In the genomic region with DNA sequence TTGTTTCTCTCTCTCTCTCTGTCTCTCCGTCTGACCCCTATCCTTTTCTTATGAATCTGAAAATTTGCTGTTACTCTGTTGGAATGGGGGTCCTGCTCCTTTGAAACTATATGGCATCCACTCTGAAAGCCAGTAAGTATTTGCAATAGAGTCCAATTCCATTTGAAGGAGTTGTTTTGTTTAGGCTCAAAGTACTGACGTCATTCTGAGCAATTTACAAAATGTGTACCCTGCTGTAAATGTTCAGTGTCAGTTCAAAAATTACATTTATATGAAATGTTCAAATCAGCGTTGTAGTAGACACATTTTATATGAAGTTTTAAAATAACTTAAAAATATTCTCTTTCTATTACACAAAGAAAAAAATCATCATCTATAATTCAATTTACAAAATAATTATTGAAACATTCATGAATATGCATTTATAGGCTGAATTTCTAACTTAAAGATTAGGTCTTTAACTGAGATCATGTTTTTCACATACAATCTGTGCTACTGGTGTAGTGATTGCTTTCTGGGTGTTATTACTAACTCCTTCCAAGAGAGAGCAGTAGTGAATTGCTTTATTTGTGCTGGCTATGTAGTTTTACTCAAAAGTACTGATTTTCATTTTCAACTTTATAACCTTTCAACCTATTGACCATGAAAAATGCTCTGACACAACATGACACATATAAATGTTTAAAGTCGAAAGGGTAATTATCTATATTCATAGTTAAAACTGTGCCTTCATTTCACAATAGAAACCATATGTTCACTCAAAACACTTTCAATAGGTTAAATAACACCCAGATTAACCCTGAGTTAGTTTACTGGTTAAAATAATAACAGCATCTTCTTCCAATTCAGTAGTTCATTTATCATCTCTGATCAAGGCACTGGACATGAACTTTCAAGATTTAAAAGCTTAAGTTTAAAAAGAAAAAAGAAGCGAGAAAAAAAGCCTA, we compare ENCODE assay signal across 9 cellular contexts.
A peak's percentile ranks its signal among the peaks of the same experiment; 100 is the strongest.
DNase-seq lines count a peak whose midpoint lies in the region; ATAC-seq and TF ChIP-seq lines count a peak whose summit lies in the region.
"Had no signal": no experiment of that assay in that cellular context is flagged by ENCODE, and none has a peak within 500 bp of the region (broad histone marks: within the 10 kb centered on the region; RNA-seq: fewer than 3 reads in every experiment).

No MANE protein-coding gene starts in this region.

- H3K79me2 ChIP-seq in DND-41 (ENCODE audit: insufficient read depth, low read length): no peaks in the 10 kb centered on the region

- no peaks in the 10 kb centered on the region for H3K4me1 ChIP-seq in DND-41 (ENCODE audit: insufficient read depth, low read length)
- H3K4me1 ChIP-seq: SJCRH30 had no signal

- no peak overlapping the region for H3K9ac ChIP-seq in DND-41 (ENCODE audit: low read depth, low read length)

- no peaks in the 10 kb centered on the region for H3K4me1 Mint-ChIP-seq in central memory CD8-positive, alpha-beta T cell
- H3K4me1 Mint-ChIP-seq in activated T-cell treated with anti-CD3 and anti-CD28 coated beads, Interleukin-2, amount 50 U/mL, for 72 hours (ENCODE audit: low read depth): no peaks in the 10 kb centered on the region
- no peaks in the 10 kb centered on the region for H3K4me1 Mint-ChIP-seq in activated CD4-positive, alpha-beta T cell treated with anti-CD3 and anti-CD28 coated beads, Interleukin-2, amount 10 ng/mL, durations not matched to agents 7 days and 5 days

- POLR2A ChIA-PET in activated CD4-positive, alpha-beta T cell treated with anti-CD3 and anti-CD28 coated beads, Interleukin-2, amount 10 ng/mL, durations not matched to agents 7 days and 5 days (lab: Charles Lee): no interaction called here

- no peak for DNase-seq in DND-41
- peak; percentile 30 to 57 for DNase-seq in Kasumi-1 (lab: John Stamatoyannopoulos, UW)
- no peak for DNase-seq in central memory CD8-positive, alpha-beta T cell (ENCODE audit: low spot score in 2 of 2)
- DNase-seq in pons (ENCODE audit: low spot score): peak; percentile 34
- no peak for DNase-seq in activated T-cell treated with anti-CD3 and anti-CD28 coated beads, Interleukin-2, amount 50 U/mL, for 72 hours
- no peak for DNase-seq in activated CD4-positive, alpha-beta T cell treated with anti-CD3 and anti-CD28 coated beads, Interleukin-2, amount 10 ng/mL, durations not matched to agents 7 days and 5 days
- DNase-seq in effector CD4-positive, alpha-beta T cell: no peak

- no peaks in the 10 kb centered on the region for H3K9me3 Mint-ChIP-seq in central memory CD8-positive, alpha-beta T cell
- no peaks in the 10 kb centered on the region for H3K9me3 Mint-ChIP-seq in activated T-cell treated with anti-CD3 and anti-CD28 coated beads, Interleukin-2, amount 50 U/mL, for 72 hours
- H3K9me3 Mint-ChIP-seq in activated CD4-positive, alpha-beta T cell treated with anti-CD3 and anti-CD28 coated beads, Interleukin-2, amount 10 ng/mL, durations not matched to agents 7 days and 5 days: no peaks in the 10 kb centered on the region

- no peaks in the 10 kb centered on the region for H3K27me3 Mint-ChIP-seq in central memory CD8-positive, alpha-beta T cell
- no peaks in the 10 kb centered on the region for H3K27me3 Mint-ChIP-seq in activated T-cell treated with anti-CD3 and anti-CD28 coated beads, Interleukin-2, amount 50 U/mL, for 72 hours (ENCODE audit: low read depth)
- H3K27me3 Mint-ChIP-seq in activated CD4-positive, alpha-beta T cell treated with anti-CD3 and anti-CD28 coated beads, Interleukin-2, amount 10 ng/mL, durations not matched to agents 7 days and 5 days: no peaks in the 10 kb centered on the region

- H3K4me3 Mint-ChIP-seq in central memory CD8-positive, alpha-beta T cell: no peak overlapping the region
- no peak overlapping the region for H3K4me3 Mint-ChIP-seq in activated T-cell treated with anti-CD3 and anti-CD28 coated beads, Interleukin-2, amount 50 U/mL, for 72 hours
- H3K4me3 Mint-ChIP-seq in activated CD4-positive, alpha-beta T cell treated with anti-CD3 and anti-CD28 coated beads, Interleukin-2, amount 10 ng/mL, durations not matched to agents 7 days and 5 days: no peak overlapping the region

- no peaks in the 10 kb centered on the region for H3K27me3 ChIP-seq in DND-41 (ENCODE audit: insufficient read depth, low read length, poor library complexity)
- H3K27me3 ChIP-seq: SJCRH30 had no signal

- no peak overlapping the region for H3K4me3 ChIP-seq in DND-41 (ENCODE audit: low read depth in 1 of 2, low read length in 2 of 2)
- H3K4me3 ChIP-seq: SJCRH30 had no signal

- peak; percentile 19 for TF ChIP-seq CTCF in DND-41 (IDR thresholded peaks at IDR 0.05; ENCODE audit: borderline replicate concordance, extremely low read depth, low read length, poor library complexity, severe bottlenecking)

- CTCF ChIA-PET in activated CD4-positive, alpha-beta T cell treated with anti-CD3 and anti-CD28 coated beads, Interleukin-2, amount 10 ng/mL, durations not matched to agents 7 days and 5 days (lab: Charles Lee): no interaction called here

- no peaks in the 10 kb centered on the region for H4K20me1 ChIP-seq in DND-41 (ENCODE audit: insufficient read depth, low read length)

- ATAC-seq in DND-41 (ENCODE audit: insufficient read depth, low read depth): no peak
- peak; percentile 74 for ATAC-seq in GM21390 (IDR thresholded peaks at IDR 0.05; ENCODE audit: unreplicated experiment)
- no peak for ATAC-seq in central memory CD8-positive, alpha-beta T cell (replicated peaks; ENCODE audit: extremely low read depth, poor library complexity, severe bottlenecking)
- ATAC-seq in activated T-cell treated with anti-CD3 and anti-CD28 coated beads, Interleukin-2, amount 50 U/mL, for 72 hours (replicated peaks in 1 of 2): no peak

- no peak overlapping the region for H2AFZ ChIP-seq in DND-41 (ENCODE audit: low read depth, low read length)

- H3K36me3 Mint-ChIP-seq in central memory CD8-positive, alpha-beta T cell (ENCODE audit: insufficient read depth): no peaks in the 10 kb centered on the region
- H3K36me3 Mint-ChIP-seq in activated T-cell treated with anti-CD3 and anti-CD28 coated beads, Interleukin-2, amount 50 U/mL, for 72 hours (ENCODE audit: insufficient read depth in 2 of 2): no peaks in the 10 kb centered on the region
- H3K36me3 Mint-ChIP-seq in activated CD4-positive, alpha-beta T cell treated with anti-CD3 and anti-CD28 coated beads, Interleukin-2, amount 10 ng/mL, durations not matched to agents 7 days and 5 days (ENCODE audit: low read depth): no peaks in the 10 kb centered on the region

- no peaks in the 10 kb centered on the region for H3K36me3 ChIP-seq in DND-41 (ENCODE audit: insufficient read depth, low read length)
- H3K36me3 ChIP-seq: SJCRH30 had no signal

- no peak overlapping the region for H3K4me2 ChIP-seq in DND-41 (ENCODE audit: insufficient read depth, low read length)

- H3K9me3 ChIP-seq in DND-41 (ENCODE audit: insufficient read depth, low read length, severe bottlenecking): no peaks in the 10 kb centered on the region
- H3K9me3 ChIP-seq: SJCRH30 had no signal

- H3K27ac ChIP-seq in DND-41 (ENCODE audit: low read length): no peak overlapping the region
- H3K27ac ChIP-seq: SJCRH30 had no signal

- peak overlapping the region; percentile 62 for H3K27ac Mint-ChIP-seq in central memory CD8-positive, alpha-beta T cell (ENCODE audit: low read depth)
- no peak overlapping the region for H3K27ac Mint-ChIP-seq in activated T-cell treated with anti-CD3 and anti-CD28 coated beads, Interleukin-2, amount 50 U/mL, for 72 hours
- H3K27ac Mint-ChIP-seq in activated CD4-positive, alpha-beta T cell treated with anti-CD3 and anti-CD28 coated beads, Interleukin-2, amount 10 ng/mL, durations not matched to agents 7 days and 5 days: no peak overlapping the region

Comparison
In these comparisons a context has a peak if more than half of its experiments do, and no peak if none do; other contexts are left out.
1. DNase-seq: peak in Kasumi-1 (2 of 2) and pons (single experiment); none in DND-41 (single experiment), central memory CD8-positive, alpha-beta T cell (0 of 2), activated T-cell treated with anti-CD3 and anti-CD28 coated beads, Interleukin-2, amount 50 U/mL, for 72 hours (0 of 2), activated CD4-positive, alpha-beta T cell treated with anti-CD3 and anti-CD28 coated beads, Interleukin-2, amount 10 ng/mL, durations not matched to agents 7 days and 5 days (single experiment) and effector CD4-positive, alpha-beta T cell (single experiment).